Comparison of ENCODE assay signal across 10 cellular contexts in the genomic region with DNA sequence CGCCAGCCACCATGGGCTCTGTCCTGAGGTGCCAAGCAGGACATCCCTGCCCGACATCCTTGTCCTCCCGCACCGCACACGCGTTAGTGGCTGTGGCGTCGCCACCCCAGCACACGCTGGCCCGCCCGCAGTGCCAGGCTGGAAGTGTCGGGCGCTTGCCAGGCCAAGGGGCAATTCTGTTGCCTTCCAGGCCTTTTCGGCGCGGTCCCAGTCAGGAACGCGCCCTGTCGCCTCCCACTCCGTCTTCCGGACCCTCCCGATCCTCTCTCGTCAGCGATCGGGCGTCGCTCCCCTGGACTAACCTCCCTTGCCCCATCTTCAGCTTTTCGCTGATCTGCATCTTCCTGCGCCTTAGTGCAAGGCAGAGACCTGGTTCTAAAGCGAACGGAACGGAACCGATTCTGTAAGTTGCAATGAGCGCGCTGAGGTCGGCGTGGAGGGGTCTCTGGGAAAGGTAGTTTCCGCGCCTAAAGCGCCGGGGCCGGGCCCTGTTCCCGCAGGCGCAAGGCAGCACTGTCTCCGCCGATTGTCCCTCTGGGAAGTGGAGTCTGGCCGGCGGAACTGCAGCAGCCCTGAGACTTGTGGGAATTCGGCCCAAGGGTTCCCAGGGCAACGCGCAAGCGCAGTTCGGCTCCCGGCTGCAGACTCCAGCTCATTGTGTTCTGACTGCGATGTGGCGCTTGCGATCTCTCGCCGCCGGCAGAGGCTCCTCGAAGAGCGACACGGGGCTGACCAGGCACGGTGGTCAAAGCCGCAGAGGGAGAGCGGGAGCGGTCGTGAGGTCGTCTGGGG. TPM values are rescaled to one million over a fixed set of nuclear protein-coding genes. Genes with fewer than 3 reads are reported as not detected.
DNase-seq lines count a peak whose midpoint lies in the region; ATAC-seq, FAIRE-seq and TF ChIP-seq lines count a peak whose summit lies in the region.
"Had no signal": no experiment of that assay in that cellular context is flagged by ENCODE, and none has a peak within 500 bp of the region (broad histone marks: within the 10 kb centered on the region; RNA-seq: fewer than 3 reads in every experiment).

A gene (plus strand): TSS at position 630 of the 792 bp plus-strand sequence. CDS start 1,594 bp downstream, outside the sequence.

- peaks cover 77% of the 10 kb centered on the region for H3K9me3 Mint-ChIP-seq in neural progenitor cell
- H3K9me3 Mint-ChIP-seq in natural killer cell treated with Interleukin-12 subunit alpha and Interleukin-12 subunit beta and Interleukin-15 and Interleukin-18, amount 100 ng/mL, for 72 hours: peaks cover 35% of the 10 kb centered on the region

- peaks cover 2% of the 10 kb centered on the region for H3K36me3 Mint-ChIP-seq in neural progenitor cell
- H3K36me3 Mint-ChIP-seq in natural killer cell treated with Interleukin-12 subunit alpha and Interleukin-12 subunit beta and Interleukin-15 and Interleukin-18, amount 100 ng/mL, for 72 hours: peaks cover 44% of the 10 kb centered on the region

- no peaks in the 10 kb centered on the region for H3K27me3 ChIP-seq in NT2/D1 (ENCODE audit: insufficient read depth, insufficient read length)
- no peaks in the 10 kb centered on the region for H3K27me3 ChIP-seq in neural progenitor cell

- H3K9ac ChIP-seq in NT2/D1 (ENCODE audit: insufficient read length, low read depth) (peak within 1 kb of the TSS; percentile 93), neural progenitor cell (no peak within 1 kb of the TSS)

- H3K27ac Mint-ChIP-seq in neural progenitor cell: no peak within 1 kb of the TSS
- no peak within 1 kb of the TSS for H3K27ac Mint-ChIP-seq in natural killer cell treated with Interleukin-12 subunit alpha and Interleukin-12 subunit beta and Interleukin-15 and Interleukin-18, amount 100 ng/mL, for 72 hours

- no peak within 1 kb of the TSS for H2AFZ ChIP-seq in neural progenitor cell (replicated peaks)

- ATAC-seq in natural killer cell treated with Interleukin-12 subunit alpha and Interleukin-12 subunit beta and Interleukin-15 and Interleukin-18, amount 100 ng/mL, for 72 hours: no peak

- H3K27me3 Mint-ChIP-seq in neural progenitor cell (ENCODE audit: insufficient read depth, low read depth): peaks cover 2% of the 10 kb centered on the region
- H3K27me3 Mint-ChIP-seq in natural killer cell treated with Interleukin-12 subunit alpha and Interleukin-12 subunit beta and Interleukin-15 and Interleukin-18, amount 100 ng/mL, for 72 hours: peaks cover 15% of the 10 kb centered on the region in 2 donors

- H3K4me3 ChIP-seq in AG09309 (ENCODE audit: control insufficient read depth, low read depth, low read length): peak within 1 kb of the TSS; percentile 76
- peak within 1 kb of the TSS; percentile 89 for H3K4me3 ChIP-seq in NT2/D1 (ENCODE audit: insufficient read length, low read depth)
- H3K4me3 ChIP-seq in foreskin fibroblast (ENCODE audit: low read depth in 1 of 2, low read length in 2 of 2): peak within 1 kb of the TSS; percentile 65 to 75
- H3K4me3 ChIP-seq in neural progenitor cell: no peak within 1 kb of the TSS

- no peaks in the 10 kb centered on the region for H3K4me1 ChIP-seq in NT2/D1 (ENCODE audit: insufficient read depth, insufficient read length)
- H3K4me1 ChIP-seq in neural progenitor cell: no peaks in the 10 kb centered on the region

- no peaks in the 10 kb centered on the region for H3K79me2 ChIP-seq in neural progenitor cell (ENCODE audit: low read depth)

- H4K20me1 ChIP-seq in neural progenitor cell (ENCODE audit: low read depth): no peaks in the 10 kb centered on the region

- no peak within 1 kb of the TSS for H3K27ac ChIP-seq in neural progenitor cell

- DNase-seq in AG09309 (ENCODE audit: low read depth): peak; percentile 71
- DNase-seq in NT2/D1 (ENCODE audit: low read depth, low spot score): peak; percentile 94
- peak; percentile 88 to 98 for DNase-seq in foreskin fibroblast
- DNase-seq in neural progenitor cell (ENCODE audit: low spot score): no peak
- no peak for DNase-seq in activated T-cell treated with anti-CD3 and anti-CD28 coated beads, Interleukin-2, amount 50 U/mL, for 48 hours
- no peak for DNase-seq in natural killer cell treated with Interleukin-12 subunit alpha and Interleukin-12 subunit beta and Interleukin-15 and Interleukin-18, amount 100 ng/mL, for 72 hours (ENCODE audit: low spot score)
- no peak for DNase-seq in GM12892 (ENCODE audit: insufficient read length)
- DNase-seq in stimulated activated CD4-positive, alpha-beta T cell treated with anti-CD3 and anti-CD28 coated beads, Interleukin-2, amount 100 ng/mL, for 48 hours: no peak

- FAIRE-seq in GM12892 (lab: Jason Lieb, UNC): no peak
- FAIRE-seq: G401.6 had no signal

- peak within 1 kb of the TSS; percentile 21 for H3K4me3 Mint-ChIP-seq in neural progenitor cell
- no peak within 1 kb of the TSS for H3K4me3 Mint-ChIP-seq in natural killer cell treated with Interleukin-12 subunit alpha and Interleukin-12 subunit beta and Interleukin-15 and Interleukin-18, amount 100 ng/mL, for 72 hours

- no peak within 1 kb of the TSS for H3K4me2 ChIP-seq in neural progenitor cell

- no peak for TF ChIP-seq POLR2A in GM12892 (IDR thresholded peaks at IDR 0.05; ENCODE audit: low read depth, low read length)

- no peak for TF ChIP-seq CTCF in AG09309 (IDR thresholded peaks at IDR 0.05; ENCODE audit: control insufficient read depth, insufficient read depth, low read depth, low read length, missing control alignments)
- TF ChIP-seq CTCF in foreskin fibroblast (IDR thresholded peaks at IDR 0.05; ENCODE audit: low read depth, low read length): no peak
- TF ChIP-seq CTCF in neural progenitor cell (IDR thresholded peaks at IDR 0.05): no peak

- H3K36me3 ChIP-seq in NT2/D1 (ENCODE audit: insufficient read depth, insufficient read length, low read length) (peaks cover 52% of the 10 kb centered on the region), neural progenitor cell (no peaks in the 10 kb centered on the region)

- H3K9me3 ChIP-seq in NT2/D1 (ENCODE audit: insufficient read depth, low read length): peaks cover 59% of the 10 kb centered on the region
- no peaks in the 10 kb centered on the region for H3K9me3 ChIP-seq in neural progenitor cell (ENCODE audit: low read depth)

- no peaks in the 10 kb centered on the region for H3K4me1 Mint-ChIP-seq in neural progenitor cell
- no peaks in the 10 kb centered on the region for H3K4me1 Mint-ChIP-seq in natural killer cell treated with Interleukin-12 subunit alpha and Interleukin-12 subunit beta and Interleukin-15 and Interleukin-18, amount 100 ng/mL, for 72 hours (ENCODE audit: low read depth in 2 of 2)

- no peaks in the 10 kb centered on the region for H3F3A ChIP-seq in neural progenitor cell (ENCODE audit: low read depth)

RNA-seq across cellular contexts. Expression of the gene that starts here (rescaled TPM):
- total RNA-seq in neural progenitor cell (ENCODE audit: low replicate concordance): 0.22 TPM in 1 of 2 replicates, not detected in the other
- not detected for total RNA-seq in natural killer cell treated with Interleukin-12 subunit alpha and Interleukin-12 subunit beta and Interleukin-15 and Interleukin-18, amount 100 ng/mL, for 72 hours
- not detected for polyA plus RNA-seq in GM12892 (2012; ENCODE audit: missing spikeins)
- total RNA-seq: NCI-H460 had no signal

Comparison
In these comparisons a context has a peak if more than half of its experiments do, and no peak if none do; other contexts are left out.
1. DNase-seq: peak in AG09309 (single experiment), NT2/D1 (single experiment) and foreskin fibroblast (2 of 2); none in neural progenitor cell (single experiment), activated T-cell treated with anti-CD3 and anti-CD28 coated beads, Interleukin-2, amount 50 U/mL, for 48 hours (0 of 2), natural killer cell treated with Interleukin-12 subunit alpha and Interleukin-12 subunit beta and Interleukin-15 and Interleukin-18, amount 100 ng/mL, for 72 hours (single experiment), GM12892 (single experiment) and stimulated activated CD4-positive, alpha-beta T cell treated with anti-CD3 and anti-CD28 coated beads, Interleukin-2, amount 100 ng/mL, for 48 hours (0 of 2).